30 cellular contexts compared by ENCODE assay signal in genomic region chr1:30381671-30382365, GRCh38.
"Had no signal": no experiment of that assay in that cellular context is flagged by ENCODE, and none has a peak within 500 bp of the region (broad histone marks: within the 10 kb centered on the region; RNA-seq: fewer than 3 reads in every experiment).

No MANE protein-coding gene starts in this region.

- ATAC-seq: activated CD4-positive, alpha-beta T cell treated with anti-CD3 and anti-CD28 coated beads for 36 hours; activated CD8-positive, alpha-beta memory T cell treated with anti-CD3 and anti-CD28 coated beads, Interleukin-2, amount 10 ng/mL, durations not matched to agents 7 days and 5 days; activated CD8-positive, alpha-beta T cell treated with anti-CD3 and anti-CD28 coated beads, Interleukin-2, amount 10 ng/mL, durations not matched to agents 7 days and 5 days; foreskin keratinocyte; heart right ventricle; left lung; mucosa of descending colon; right cardiac atrium; stimulated activated memory B cell treated with anti-CD40 and anti-IgM and Interleukin-4, amounts not matched to agents 10 μg/mL and 1 μg/mL and 100 μg/mL, for 72 hours; stimulated activated naive CD8-positive, alpha-beta T cell treated with anti-CD3 and anti-CD28 coated beads, Interleukin-15, amount 100 ng/mL, for 72 hours had no signal

- H3K4me1 ChIP-seq: ascending aorta, parathyroid adenoma, thyroid gland had no signal

- H3K9me3 Mint-ChIP-seq: dendritic cell treated with granulocyte-macrophage colony-stimulating factor and Interleukin-4, amounts not matched to agents 40 ng/mL and 50 ng/mL, for 4 days; nephron progenitor cell; stimulated activated memory B cell treated with anti-CD40 and anti-IgM and Interleukin-4, amounts not matched to agents 10 μg/mL and 1 μg/mL and 100 μg/mL, for 72 hours; stimulated activated naive CD8-positive, alpha-beta T cell treated with anti-CD3 and anti-CD28 coated beads, Interleukin-15, amount 100 ng/mL, for 72 hours; T-helper 2 cell treated with Interferon-gamma antibody and Interleukin-4, amounts not matched to agents 5 μg/mL and 100 μg/mL, for 36 hours had no signal

- H3K4me3 ChIP-seq: ascending aorta, esophagus muscularis mucosa, heart right ventricle, left lung, lung, mucosa of descending colon, skin epidermis, thyroid gland, upper lobe of left lung had no signal

- H3K27me3 ChIP-seq: ascending aorta, brain microvascular endothelial cell, thyroid gland, upper lobe of left lung had no signal

- H3K9me3 ChIP-seq: ascending aorta, esophagus muscularis mucosa, heart right ventricle, left lung, mucosa of descending colon, thyroid gland, upper lobe of left lung had no signal

- H2AFZ ChIP-seq: parathyroid adenoma had no signal

- H3K36me3 Mint-ChIP-seq: activated CD8-positive, alpha-beta memory T cell treated with anti-CD3 and anti-CD28 coated beads, Interleukin-2, amount 10 ng/mL, durations not matched to agents 7 days and 5 days; activated naive CD8-positive, alpha-beta T cell; stimulated activated memory B cell treated with anti-CD40 and anti-IgM and Interleukin-4, amounts not matched to agents 10 μg/mL and 1 μg/mL and 100 μg/mL, for 72 hours had no signal

- H3K4me1 Mint-ChIP-seq: activated CD8-positive, alpha-beta memory T cell treated with anti-CD3 and anti-CD28 coated beads, Interleukin-2, amount 10 ng/mL, durations not matched to agents 7 days and 5 days had no signal

- H3K79me2 ChIP-seq: parathyroid adenoma had no signal

- DNase-seq: activated CD4-positive, alpha-beta T cell treated with anti-CD3 and anti-CD28 coated beads for 36 hours; activated CD4-positive, CD25-positive, alpha-beta regulatory T cell; activated CD8-positive, alpha-beta memory T cell treated with anti-CD3 and anti-CD28 coated beads, Interleukin-2, amount 10 ng/mL, durations not matched to agents 7 days and 5 days; activated CD8-positive, alpha-beta T cell treated with anti-CD3 and anti-CD28 coated beads, Interleukin-2, amount 10 ng/mL, durations not matched to agents 7 days and 5 days; activated effector memory CD4-positive, alpha-beta T cell treated with Interleukin-2 at 50 U/mL for 16 hours; activated naive CD4-positive, alpha-beta T cell treated with Interleukin-2 at 50 U/mL for 16 hours; brain microvascular endothelial cell; central memory CD4-positive, alpha-beta T cell; foreskin keratinocyte; heart right ventricle; mesendoderm; mucosa of descending colon; nephron progenitor cell; right cardiac atrium; stimulated activated CD4-positive, alpha-beta T cell treated with anti-CD3 and anti-CD28 coated beads, Interleukin-4, amount 100 ng/mL, for 4 hours; stimulated activated CD8-positive, alpha-beta memory T cell treated with anti-CD3 and anti-CD28 coated beads, Interleukin-4, amount 100 ng/mL, for 48 hours; stimulated activated naive CD8-positive, alpha-beta T cell treated with anti-CD3 and anti-CD28 coated beads, Interleukin-15, amount 100 ng/mL, for 72 hours; T-helper 1 cell; thyroid gland had no signal

- H3K9ac ChIP-seq: parathyroid adenoma had no signal

- H3K4me3 Mint-ChIP-seq: activated CD4-positive, alpha-beta T cell treated with anti-CD3 and anti-CD28 coated beads for 36 hours; activated CD8-positive, alpha-beta memory T cell treated with anti-CD3 and anti-CD28 coated beads, Interleukin-2, amount 10 ng/mL, durations not matched to agents 7 days and 5 days; activated CD8-positive, alpha-beta T cell treated with anti-CD3 and anti-CD28 coated beads, Interleukin-2, amount 10 ng/mL, durations not matched to agents 7 days and 5 days; activated naive CD8-positive, alpha-beta T cell; dendritic cell treated with granulocyte-macrophage colony-stimulating factor and Interleukin-4, amounts not matched to agents 40 ng/mL and 50 ng/mL, for 4 days; nephron progenitor cell; stimulated activated memory B cell treated with anti-CD40 and anti-IgM and Interleukin-4, amounts not matched to agents 10 μg/mL and 1 μg/mL and 100 μg/mL, for 72 hours; stimulated activated naive CD8-positive, alpha-beta T cell treated with anti-CD3 and anti-CD28 coated beads, Interleukin-15, amount 100 ng/mL, for 72 hours; T-helper 2 cell treated with Interferon-gamma antibody and Interleukin-4, amounts not matched to agents 5 μg/mL and 100 μg/mL, for 36 hours had no signal

- H3K27ac Mint-ChIP-seq: activated CD4-positive, alpha-beta T cell treated with anti-CD3 and anti-CD28 coated beads for 36 hours; activated CD8-positive, alpha-beta memory T cell treated with anti-CD3 and anti-CD28 coated beads, Interleukin-2, amount 10 ng/mL, durations not matched to agents 7 days and 5 days; activated CD8-positive, alpha-beta T cell treated with anti-CD3 and anti-CD28 coated beads, Interleukin-2, amount 10 ng/mL, durations not matched to agents 7 days and 5 days; activated naive CD8-positive, alpha-beta T cell; dendritic cell treated with granulocyte-macrophage colony-stimulating factor and Interleukin-4, amounts not matched to agents 40 ng/mL and 50 ng/mL, for 4 days; nephron progenitor cell; stimulated activated memory B cell treated with anti-CD40 and anti-IgM and Interleukin-4, amounts not matched to agents 10 μg/mL and 1 μg/mL and 100 μg/mL, for 72 hours; stimulated activated naive CD8-positive, alpha-beta T cell treated with anti-CD3 and anti-CD28 coated beads, Interleukin-15, amount 100 ng/mL, for 72 hours; T-helper 2 cell treated with Interferon-gamma antibody and Interleukin-4, amounts not matched to agents 5 μg/mL and 100 μg/mL, for 36 hours had no signal

- H3K36me3 ChIP-seq: ascending aorta, brain microvascular endothelial cell, esophagus muscularis mucosa, heart right ventricle, left lung, thyroid gland, upper lobe of left lung had no signal

- H3K27ac ChIP-seq: ascending aorta, brain microvascular endothelial cell, esophagus muscularis mucosa, foreskin keratinocyte, heart right ventricle, left lung, parathyroid adenoma, thyroid gland, upper lobe of left lung had no signal
